In genomic region chr2:225400060-225400511, GRCh38 we compare ENCODE assay signal across 9 cellular contexts. TPM values are rescaled to one million over a fixed set of nuclear protein-coding genes. Genes with fewer than 3 reads are reported as not detected.
A peak's percentile ranks its signal among the peaks of the same experiment; 100 is the strongest.
DNase-seq lines count a peak whose midpoint lies in the region; ATAC-seq and TF ChIP-seq lines count a peak whose summit lies in the region.
"Had no signal": no experiment of that assay in that cellular context is flagged by ENCODE, and none has a peak within 500 bp of the region (broad histone marks: within the 10 kb centered on the region; RNA-seq: fewer than 3 reads in every experiment).

No MANE protein-coding gene starts in this region.

- H3K27ac Mint-ChIP-seq in activated CD8-positive, alpha-beta memory T cell treated with anti-CD3 and anti-CD28 coated beads, Interleukin-2, amount 10 ng/mL, durations not matched to agents 7 days and 5 days = no peak overlapping the region
- H3K27ac Mint-ChIP-seq: nephron had no signal

- no peaks in the 10 kb centered on the region for H3K4me1 Mint-ChIP-seq in activated CD8-positive, alpha-beta memory T cell treated with anti-CD3 and anti-CD28 coated beads, Interleukin-2, amount 10 ng/mL, durations not matched to agents 7 days and 5 days
- H3K4me1 Mint-ChIP-seq: nephron had no signal

- H3K9me3 Mint-ChIP-seq in activated CD8-positive, alpha-beta memory T cell treated with anti-CD3 and anti-CD28 coated beads, Interleukin-2, amount 10 ng/mL, durations not matched to agents 7 days and 5 days (ENCODE audit: low read depth) = no peaks in the 10 kb centered on the region
- H3K9me3 Mint-ChIP-seq: nephron had no signal

- no peak for ATAC-seq in activated CD8-positive, alpha-beta memory T cell treated with anti-CD3 and anti-CD28 coated beads, Interleukin-2, amount 10 ng/mL, durations not matched to agents 7 days and 5 days

- no peak for TF ChIP-seq CTCF in GM13977 (IDR thresholded peaks at IDR 0.05; ENCODE audit: extremely low read depth, insufficient read depth, missing control alignments)

- in situ Hi-C loops in GM13977 (cut with MboI; ENCODE audit: low pct_unique_long_range_greater_than_20kb, low sequenced_read_pairs, unreplicated experiment) = no loop called here

- CTCF ChIA-PET in activated CD8-positive, alpha-beta memory T cell treated with anti-CD3 and anti-CD28 coated beads, Interleukin-2, amount 10 ng/mL, durations not matched to agents 7 days and 5 days (lab: Charles Lee) = no interaction called here

- H3K4me3 Mint-ChIP-seq in activated CD8-positive, alpha-beta memory T cell treated with anti-CD3 and anti-CD28 coated beads, Interleukin-2, amount 10 ng/mL, durations not matched to agents 7 days and 5 days = no peak overlapping the region

- H3K27me3 Mint-ChIP-seq in activated CD8-positive, alpha-beta memory T cell treated with anti-CD3 and anti-CD28 coated beads, Interleukin-2, amount 10 ng/mL, durations not matched to agents 7 days and 5 days = peaks cover 14% of the 10 kb centered on the region

- no peaks in the 10 kb centered on the region for H3K36me3 Mint-ChIP-seq in activated CD8-positive, alpha-beta memory T cell treated with anti-CD3 and anti-CD28 coated beads, Interleukin-2, amount 10 ng/mL, durations not matched to agents 7 days and 5 days

- DNase-seq in SIG-M5 treated with dmso at 0.1 percent for 504 hours (lab: John Stamatoyannopoulos, UW; ENCODE audit: unreplicated experiment) = peak; percentile 12
- no peak for DNase-seq in SIG-M5 (lab: John Stamatoyannopoulos, UW)
- peak; percentile 12 for DNase-seq in NCI-H226
- peak; percentile 17 for DNase-seq in brain pericyte (ENCODE audit: low read depth, low spot score)
- peak; percentile 61 for DNase-seq in midbrain (lab: John Stamatoyannopoulos, UW)
- DNase-seq in GM13977 (ENCODE audit: low spot score) = no peak
- no peak for DNase-seq in stimulated activated CD4-positive, alpha-beta T cell treated with anti-CD3 and anti-CD28 coated beads, Interleukin-1b, Interleukin-23, amount 100 ng/mL, for 48 hours
- DNase-seq in activated CD8-positive, alpha-beta memory T cell treated with anti-CD3 and anti-CD28 coated beads, Interleukin-2, amount 10 ng/mL, durations not matched to agents 7 days and 5 days = no peak

RNA-seq across cellular contexts. Expression of gene NYAP2, which starts 0.6 kb away (rescaled TPM):
- not detected for total RNA-seq in activated CD8-positive, alpha-beta memory T cell treated with anti-CD3 and anti-CD28 coated beads, Interleukin-2, amount 10 ng/mL, durations not matched to agents 7 days and 5 days

Comparison
In these comparisons a context has a peak if more than half of its experiments do, and no peak if none do; other contexts are left out.
1. DNase-seq: peak in SIG-M5 treated with dmso at 0.1 percent for 504 hours (single experiment), NCI-H226 (single experiment), brain pericyte (single experiment) and midbrain (single experiment); none in SIG-M5 (single experiment), GM13977 (single experiment), stimulated activated CD4-positive, alpha-beta T cell treated with anti-CD3 and anti-CD28 coated beads, Interleukin-1b, Interleukin-23, amount 100 ng/mL, for 48 hours (single experiment) and activated CD8-positive, alpha-beta memory T cell treated with anti-CD3 and anti-CD28 coated beads, Interleukin-2, amount 10 ng/mL, durations not matched to agents 7 days and 5 days (single experiment).